ENCODE assay signal across 10 cellular contexts in the genomic region with DNA sequence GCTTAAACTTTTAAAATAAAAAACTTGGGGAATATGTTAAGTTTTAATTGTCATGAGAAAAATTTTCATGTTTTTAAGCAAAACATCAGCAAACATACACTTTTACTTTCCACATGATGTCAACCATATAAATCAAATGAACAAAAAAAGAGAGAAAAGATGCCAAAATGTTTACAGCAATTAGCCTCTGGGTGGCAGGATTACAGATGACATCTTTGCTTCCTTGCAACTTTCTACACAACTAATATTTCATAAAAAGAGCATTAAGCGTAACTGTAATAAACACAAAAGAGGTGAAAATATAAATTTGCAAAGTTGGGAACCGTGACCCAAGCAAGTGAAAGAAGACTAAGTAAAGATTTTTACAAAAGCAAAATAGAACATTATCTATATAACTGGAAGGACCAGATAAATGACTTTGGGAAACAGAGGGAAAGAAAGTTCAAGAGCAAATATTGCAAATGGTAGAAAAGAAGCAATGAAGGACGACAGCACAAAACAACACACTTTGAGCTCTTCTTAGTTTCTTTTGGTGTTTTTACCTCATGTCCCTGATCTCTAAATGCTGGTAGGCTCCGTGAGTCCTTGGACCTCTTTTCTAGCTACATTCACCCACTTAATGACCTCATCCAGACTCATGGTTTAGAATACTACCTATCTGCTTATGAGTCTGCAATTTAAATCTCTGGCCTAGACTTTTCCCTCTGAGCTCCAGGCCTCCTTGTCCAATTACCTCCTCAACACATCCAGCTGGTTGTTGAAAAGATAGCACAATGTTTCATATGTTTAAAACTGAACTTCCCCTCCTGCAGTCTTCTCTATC. TPM values are rescaled to one million over a fixed set of nuclear protein-coding genes. Genes with fewer than 3 reads are reported as not detected.
A peak's percentile ranks its signal among the peaks of the same experiment; 100 is the strongest.
DNase-seq lines count a peak whose midpoint lies in the region; ATAC-seq, FAIRE-seq and TF ChIP-seq lines count a peak whose summit lies in the region.
"Had no signal": no experiment of that assay in that cellular context is flagged by ENCODE, and none has a peak within 500 bp of the region (broad histone marks: within the 10 kb centered on the region; RNA-seq: fewer than 3 reads in every experiment).

No MANE protein-coding gene starts in this region.

- H3K4me2 ChIP-seq in endothelial cell of umbilical vein (ENCODE audit: insufficient read depth, low read length): no peak overlapping the region

- peaks cover 12 to 13% of the 10 kb centered on the region in 2 experiments for H3K36me3 ChIP-seq in endothelial cell of umbilical vein (ENCODE audit: control insufficient read depth in 2 of 2, extremely low read depth in 1 of 2, insufficient read depth in 2 of 2, low read length in 2 of 2)
- H3K36me3 ChIP-seq in gastrocnemius medialis: peaks cover 0 to 17% of the 10 kb centered on the region in 2 donors

- H3K4me3 ChIP-seq in endothelial cell of umbilical vein (replicated peaks in 1 of 3; ENCODE audit: insufficient read depth in 1 of 3, low read depth in 1 of 3, low read length in 3 of 3) (no peak overlapping the region), gastrocnemius medialis (no peak overlapping the region)
- H3K4me3 ChIP-seq: esophagus squamous epithelium had no signal

- in situ Hi-C loops in gastrocnemius medialis (cut with MboI; ENCODE audit: low sequenced_read_pairs in 4 of 4): no loop called here

- no peaks in the 10 kb centered on the region for H3K4me1 ChIP-seq in endothelial cell of umbilical vein (ENCODE audit: control insufficient read depth, extremely low read depth, insufficient read depth, low read length)
- H3K4me1 ChIP-seq in gastrocnemius medialis: no peaks in the 10 kb centered on the region
- H3K4me1 ChIP-seq: esophagus squamous epithelium had no signal

- no peak for TF ChIP-seq POLR2A in endothelial cell of umbilical vein (IDR thresholded peaks at IDR 0.05; ENCODE audit: low read depth, low read length)
- no peak for TF ChIP-seq POLR2A in gastrocnemius medialis (IDR thresholded peaks at IDR 0.05)

- H3K9me1 ChIP-seq in endothelial cell of umbilical vein (replicated peaks; ENCODE audit: control insufficient read depth, extremely low read depth, insufficient read depth, low read length): no peaks in the 10 kb centered on the region

- CTCF ChIA-PET in endothelial cell of umbilical vein (lab: Charles Lee): interaction anchor here (1.0 to 1.5 kb wide), 4 partner anchors 10 to 32 kb away, joined by 4 to 14 read pairs (median 4); a partner anchor contains a TSS

- POLR2A ChIA-PET in endothelial cell of umbilical vein (lab: Charles Lee): no interaction called here

- no peak overlapping the region for H2AFZ ChIP-seq in endothelial cell of umbilical vein (ENCODE audit: low read depth, low read length)

- H3K27ac ChIP-seq in endothelial cell of umbilical vein (ENCODE audit: insufficient read depth, low read depth, low read length) (no peak overlapping the region), gastrocnemius medialis (no peak overlapping the region)
- H3K27ac ChIP-seq: esophagus squamous epithelium had no signal

- H3K27me3 ChIP-seq in endothelial cell of umbilical vein (ENCODE audit: control insufficient read depth in 2 of 2, insufficient read depth in 2 of 2, low read length in 2 of 2): no peaks in the 10 kb centered on the region
- no peaks in the 10 kb centered on the region for H3K27me3 ChIP-seq in gastrocnemius medialis
- H3K27me3 ChIP-seq: esophagus squamous epithelium had no signal

- TF ChIP-seq CTCF in endothelial cell of umbilical vein (IDR thresholded peaks at IDR 0.05; ENCODE audit: extremely low read depth in 1 of 2, insufficient read depth in 1 of 2, low read depth in 1 of 2, low read length in 2 of 2) (peak; percentile 9), gastrocnemius medialis (IDR thresholded peaks at IDR 0.05 in 4 of 5, conservative IDR thresholded peaks at IDR 0.05 in 1 of 5) (peak in 3 of 5 experiments; percentile 10 to 37 (median 26))

- ATAC-seq in gastrocnemius medialis: no peak
- no peak for ATAC-seq in HG03159 (IDR thresholded peaks at IDR 0.05; ENCODE audit: unreplicated experiment)
- ATAC-seq in HG03521 (IDR thresholded peaks at IDR 0.05; ENCODE audit: unreplicated experiment): no peak
- no peak for ATAC-seq in HG02885 (IDR thresholded peaks at IDR 0.05; ENCODE audit: poor library complexity, unreplicated experiment)

- intact Hi-C loops in endothelial cell of umbilical vein (cut with micrococcal nuclease): loop anchor here (2.0 kb wide), 1 partner anchor 27 kb away; no protein-coding TSS in a partner anchor
- intact Hi-C loops in gastrocnemius medialis (cut with DNase I; ENCODE audit: low total_unique reads): no loop called here

- no peaks in the 10 kb centered on the region for H3K9me3 ChIP-seq in endothelial cell of umbilical vein (replicated peaks; ENCODE audit: control insufficient read depth, insufficient read depth, low read length)
- no peaks in the 10 kb centered on the region for H3K9me3 ChIP-seq in gastrocnemius medialis
- H3K9me3 ChIP-seq: esophagus squamous epithelium had no signal

- dilution Hi-C loops in endothelial cell of umbilical vein (cut with MboI; ENCODE audit: extremely low pct_ligation_motif_present, low sequenced_read_pairs): no loop called here

- no TSS peak for BruUV-seq in endothelial cell of umbilical vein (replicated peaks; lab: Mats Ljungman, UMichigan)

- DNase-seq in NCI-H2171 treated with DMSO at 0.1 percent for 48 hours (lab: John Stamatoyannopoulos, UW): peak; percentile 19
- no peak for DNase-seq in NCI-H2171 (lab: John Stamatoyannopoulos, UW)
- peak; percentile 58 for DNase-seq in NAMALWA (ENCODE audit: low spot score)
- peak; percentile 33 for DNase-seq in endothelial cell of umbilical vein (ENCODE audit: low read depth, low spot score)
- DNase-seq in gastrocnemius medialis: no peak
- DNase-seq: esophagus squamous epithelium; stimulated activated CD4-positive, alpha-beta T cell treated with anti-CD3 and anti-CD28 coated beads, Interleukin-4, amount 100 ng/mL, for 24 hours had no signal

- FAIRE-seq in endothelial cell of umbilical vein (lab: Jason Lieb, UNC): peak; percentile 49

- H3K79me2 ChIP-seq in endothelial cell of umbilical vein (ENCODE audit: control insufficient read depth, insufficient read depth, low read length): no peaks in the 10 kb centered on the region

- H3K9ac ChIP-seq in endothelial cell of umbilical vein (replicated peaks; ENCODE audit: extremely low read depth, insufficient read depth, low read length): no peak overlapping the region

- no peaks in the 10 kb centered on the region for H4K20me1 ChIP-seq in endothelial cell of umbilical vein (replicated peaks; ENCODE audit: control insufficient read depth, extremely low read depth, insufficient read depth, low read length)

TF ChIP-seq in endothelial cell of umbilical vein, 7 proteins besides CTCF, POLR2A, EP300 and RAD21:
- no peak for TF ChIP-seq EZH2 (IDR thresholded peaks at IDR 0.05; ENCODE audit: borderline replicate concordance, low read depth, low read length, severe bottlenecking)
- no peak for TF ChIP-seq POLR2AphosphoS5 (IDR thresholded peaks at IDR 0.05; ENCODE audit: insufficient read depth, low read depth, low read length)
- TF ChIP-seq GATA2 (IDR thresholded peaks at IDR 0.05; ENCODE audit: insufficient read depth, insufficient read length, low read depth, low read length): no peak
- no peak for TF ChIP-seq JUN (IDR thresholded peaks at IDR 0.05; ENCODE audit: borderline replicate concordance, insufficient read depth, insufficient read length, low read depth)
- no peak for TF ChIP-seq FOS (IDR thresholded peaks at IDR 0.05; ENCODE audit: borderline replicate concordance, insufficient read depth, low read length)
- TF ChIP-seq MYC (IDR thresholded peaks at IDR 0.05; ENCODE audit: low read depth, low read length): no peak
- TF ChIP-seq, protein P1, sequence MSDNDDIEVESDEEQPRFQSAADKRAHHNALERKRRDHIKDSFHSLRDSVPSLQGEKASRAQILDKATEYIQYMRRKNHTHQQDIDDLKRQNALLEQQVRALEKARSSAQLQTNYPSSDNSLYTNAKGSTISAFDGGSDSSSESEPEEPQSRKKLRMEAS (IDR thresholded peaks at IDR 0.05; ENCODE audit: insufficient read depth, insufficient read length): no peak

RNA-seq across cellular contexts. Expression of a gene that starts 9.4 kb away (rescaled TPM):
- total RNA-seq in endothelial cell of umbilical vein (59.5 and 60.2 TPM in 2 replicates), gastrocnemius medialis (10 to 100 TPM in 3 of 4 donors, 1 to 10 TPM in 1; 9.0 to 17.0 (median 13.3) TPM)
- 27.2 and 28.1 TPM in 2 replicates for polyA plus RNA-seq in endothelial cell of umbilical vein
- 32.1 and 40.3 TPM in 2 replicates for polyA plus RNA-seq in endothelial cell of umbilical vein (2011; cell fraction: cytosol; rRNA removed)
- polyA plus RNA-seq in endothelial cell of umbilical vein (2011; cell fraction: nucleus; rRNA removed): 140 and 142 TPM in 2 replicates
- polyA plus RNA-seq in endothelial cell of umbilical vein (2012): 27.9 and 32.6 TPM in 2 replicates
- polyA minus RNA-seq in endothelial cell of umbilical vein: 116 and 142 TPM in 2 replicates
- polyA minus RNA-seq in endothelial cell of umbilical vein (2011; cell fraction: cytosol; rRNA and poly(A)+ RNA removed): 24.2 TPM
- polyA minus RNA-seq in endothelial cell of umbilical vein (2011; cell fraction: nucleus; rRNA and poly(A)+ RNA removed): 79.5 and 111 TPM in 2 replicates

RNA-seq across cellular contexts. Expression of a gene that starts 33.9 kb away (rescaled TPM):
- total RNA-seq in endothelial cell of umbilical vein (2.1 and 4.8 TPM in 2 replicates), gastrocnemius medialis (10 to 100 TPM in 2 of 4 donors, 1 to 10 TPM in 2; 3.5 to 13.0 (median 8.2) TPM)
- 0.68 and 0.78 TPM in 2 replicates for polyA plus RNA-seq in endothelial cell of umbilical vein
- 0.87 TPM in 2 replicates for polyA plus RNA-seq in endothelial cell of umbilical vein (2011; cell fraction: cytosol; rRNA removed)
- polyA plus RNA-seq in endothelial cell of umbilical vein (2011; cell fraction: nucleus; rRNA removed): 0.62 and 0.77 TPM in 2 replicates
- polyA plus RNA-seq in endothelial cell of umbilical vein (2012): 1.6 and 4.4 TPM in 2 replicates
- polyA minus RNA-seq in endothelial cell of umbilical vein: 3.2 TPM in 2 replicates
- polyA minus RNA-seq in endothelial cell of umbilical vein (2011; cell fraction: cytosol; rRNA and poly(A)+ RNA removed): 1.8 TPM
- polyA minus RNA-seq in endothelial cell of umbilical vein (2011; cell fraction: nucleus; rRNA and poly(A)+ RNA removed): 0.72 and 1.3 TPM in 2 replicates

Comparison
In these comparisons a context has a peak if more than half of its experiments do, and no peak if none do; other contexts are left out.
1. DNase-seq: peak in NCI-H2171 treated with DMSO at 0.1 percent for 48 hours (single experiment), NAMALWA (single experiment) and endothelial cell of umbilical vein (single experiment); none in NCI-H2171 (single experiment) and gastrocnemius medialis (0 of 2).